ENCODE assay signal across 7 cellular contexts in the genomic region with DNA sequence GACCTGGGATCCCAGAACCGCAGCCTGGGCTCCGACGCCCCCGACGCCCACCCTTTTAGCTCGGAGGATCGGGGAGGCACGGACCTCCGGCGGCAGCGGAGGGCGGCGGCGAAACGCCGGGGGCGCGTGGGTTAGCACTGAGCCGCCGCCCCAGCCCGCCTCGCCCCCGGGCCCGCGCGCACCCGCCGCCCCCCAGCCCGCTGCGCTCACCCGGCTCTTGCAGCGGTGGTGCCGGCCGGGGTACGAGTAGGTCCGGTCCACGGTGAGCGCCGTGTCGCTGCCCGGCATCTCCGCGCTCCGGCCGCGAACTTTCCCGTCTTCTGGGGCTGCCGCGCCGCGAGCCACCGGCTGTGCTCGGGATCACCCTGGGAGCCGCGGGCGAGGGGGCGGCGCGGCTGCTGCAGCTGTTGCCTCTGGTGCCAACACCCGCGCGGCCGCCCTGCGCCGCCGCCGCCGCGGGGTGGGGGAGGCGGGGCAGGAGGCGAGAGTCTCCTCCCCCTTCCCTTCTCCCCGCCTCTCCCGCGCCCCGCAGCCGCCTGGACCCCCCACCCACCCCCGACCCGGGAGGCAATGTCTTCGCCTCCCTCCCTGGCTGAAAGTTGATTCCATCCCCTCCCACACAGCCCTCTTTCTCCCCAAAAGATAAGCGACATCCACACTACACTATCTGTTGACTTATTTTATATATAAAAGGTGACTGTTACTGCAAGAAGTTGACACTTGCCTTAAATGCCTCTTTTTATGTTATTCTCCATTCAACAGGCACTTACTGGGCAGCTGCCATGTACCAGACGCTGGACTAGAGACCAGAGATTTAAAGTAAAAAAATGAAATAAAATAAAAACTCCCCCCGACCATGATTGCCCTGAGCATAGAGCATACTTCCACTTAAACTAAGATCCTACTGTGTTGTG. TPM values are rescaled to one million over a fixed set of nuclear protein-coding genes. Genes with fewer than 3 reads are reported as not detected.
DNase-seq lines count a peak whose midpoint lies in the region; ATAC-seq and TF ChIP-seq lines count a peak whose summit lies in the region.

A gene with protein sequence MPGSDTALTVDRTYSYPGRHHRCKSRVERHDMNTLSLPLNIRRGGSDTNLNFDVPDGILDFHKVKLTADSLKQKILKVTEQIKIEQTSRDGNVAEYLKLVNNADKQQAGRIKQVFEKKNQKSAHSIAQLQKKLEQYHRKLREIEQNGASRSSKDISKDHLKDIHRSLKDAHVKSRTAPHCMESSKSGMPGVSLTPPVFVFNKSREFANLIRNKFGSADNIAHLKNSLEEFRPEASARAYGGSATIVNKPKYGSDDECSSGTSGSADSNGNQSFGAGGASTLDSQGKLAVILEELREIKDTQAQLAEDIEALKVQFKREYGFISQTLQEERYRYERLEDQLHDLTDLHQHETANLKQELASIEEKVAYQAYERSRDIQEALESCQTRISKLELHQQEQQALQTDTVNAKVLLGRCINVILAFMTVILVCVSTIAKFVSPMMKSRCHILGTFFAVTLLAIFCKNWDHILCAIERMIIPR (minus strand): TSS at position 415 of the 914 bp plus-strand sequence. CDS start 127 bp downstream, at position 288.

- H3K36me3 Mint-ChIP-seq in nephron (ENCODE audit: low read depth): no peaks in the 10 kb centered on the region

- DNase-seq in GM12864 (ENCODE audit: low read depth) (no peak), LoVo (ENCODE audit: low spot score) (peak; percentile 71), activated gamma-delta T cell (lab: John Stamatoyannopoulos, UW) (peak; percentile 26), aorta (peak; percentile 74 to 87)

- H3K9me3 ChIP-seq in gastroesophageal sphincter (no peaks in the 10 kb centered on the region), aorta (ENCODE audit: control insufficient read depth, low read length) (no peaks in the 10 kb centered on the region)

- H3K27ac ChIP-seq in gastroesophageal sphincter (peak within 1 kb of the TSS in 3 of 4 donors; percentile 81 to 84 (median 83)), aorta (ENCODE audit: low read depth in 1 of 2, low read length in 2 of 2) (no peak within 1 kb of the TSS)

- TF ChIP-seq CTCF in GM12864 (IDR thresholded peaks at IDR 0.05; ENCODE audit: low read depth, low read length, missing control alignments) (no peak), gastroesophageal sphincter (IDR thresholded peaks at IDR 0.05) (no peak), nephron (IDR thresholded peaks at IDR 0.05; ENCODE audit: unreplicated experiment in 3 of 3) (no peak)

- peaks cover 48% of the 10 kb centered on the region for H3K4me1 Mint-ChIP-seq in nephron

- ATAC-seq in GM21723 (IDR thresholded peaks at IDR 0.05; ENCODE audit: unreplicated experiment): peak; percentile 68
- ATAC-seq in gastroesophageal sphincter: peak; percentile 84
- peak; percentile 80 for ATAC-seq in aorta (ENCODE audit: low FRiP score)

- H3K27me3 ChIP-seq in gastroesophageal sphincter (no peaks in the 10 kb centered on the region), aorta (ENCODE audit: control insufficient read depth in 1 of 2, insufficient read depth in 2 of 2, low read length in 1 of 2) (no peaks in the 10 kb centered on the region)

- H3K36me3 ChIP-seq in gastroesophageal sphincter (no peaks in the 10 kb centered on the region), aorta (ENCODE audit: control insufficient read depth in 1 of 2, insufficient read depth in 2 of 2, low read length in 1 of 2) (no peaks in the 10 kb centered on the region)

- no peaks in the 10 kb centered on the region for H3K27me3 Mint-ChIP-seq in nephron (ENCODE audit: low read depth)

- peak in 1 of 2 donors; percentile 1 for TF ChIP-seq POLR2A in gastroesophageal sphincter (IDR thresholded peaks at IDR 0.05)

- intact Hi-C loops in aorta (cut with DNase I): no loop called here

- peak within 1 kb of the TSS; percentile 93 to 97 (median 95) for H3K4me3 Mint-ChIP-seq in nephron

- H3K27ac Mint-ChIP-seq in nephron: peak within 1 kb of the TSS; percentile 84 to 96 (median 94)

- TF ChIP-seq EP300 in gastroesophageal sphincter (IDR thresholded peaks at IDR 0.05): no peak

- H3K4me3 ChIP-seq in GM12864 (ENCODE audit: low read depth, low read length) (peak within 1 kb of the TSS; percentile 69), gastroesophageal sphincter (peak within 1 kb of the TSS; percentile 43 to 89), aorta (ENCODE audit: low read length in 2 of 2) (peak within 1 kb of the TSS; percentile 71 to 74)

- 13 to 29% methylated on average over 2 to 4 of the region's 82 CpGs for WGBS in gastroesophageal sphincter (ENCODE audit: low coverage in 1 of 2), 2 donors
- WGBS in aorta, 2 donors: 1% methylated on average over 35 to 82 of the region's 82 CpGs

- H3K9me3 Mint-ChIP-seq in nephron: no peaks in the 10 kb centered on the region

- H3K4me1 ChIP-seq in gastroesophageal sphincter: peaks cover 0 to 45% (median 0%) of the 10 kb centered on the region in 3 donors
- H3K4me1 ChIP-seq in aorta (ENCODE audit: control insufficient read depth in 1 of 2, insufficient read depth in 2 of 2, low read length in 2 of 2): no peaks in the 10 kb centered on the region

RNA-seq across cellular contexts. Expression of the gene that starts here (rescaled TPM):
- total RNA-seq in gastroesophageal sphincter (10 to 100 TPM in 3 of 4 donors, 1 to 10 TPM in 1; 9.2 to 24.7 (median 20.2) TPM), aorta (10 to 100 TPM; 15.5 to 16.8 TPM)
- polyA plus RNA-seq in aorta: 1 to 10 TPM in 1 of 2 donors, under 1 TPM in 1; 0.74 to 9.5 TPM

Comparison
In these comparisons a context has a peak if more than half of its experiments do, and no peak if none do; other contexts are left out.
1. H3K27ac ChIP-seq: peak in gastroesophageal sphincter (3 of 4); none in aorta (0 of 2).
2. Peak in every context shown above with its lines, with median percentiles within 50 percentile points of each other: H3K4me3 ChIP-seq and ATAC-seq.